17 cellular contexts compared by ENCODE assay signal in genomic region chr5:142819816-142820215, GRCh38. TPM values are rescaled to one million over a fixed set of nuclear protein-coding genes. Genes with fewer than 3 reads are reported as not detected.
A peak's percentile ranks its signal among the peaks of the same experiment; 100 is the strongest.
DNase-seq lines count a peak whose midpoint lies in the region; ATAC-seq and TF ChIP-seq lines count a peak whose summit lies in the region.
"Had no signal": no experiment of that assay in that cellular context is flagged by ENCODE, and none has a peak within 500 bp of the region (broad histone marks: within the 10 kb centered on the region; RNA-seq: fewer than 3 reads in every experiment).

No MANE protein-coding gene starts in this region.

- no peak overlapping the region for H3K4me3 ChIP-seq in fibroblast of the aortic adventitia (ENCODE audit: low read depth, low read length)
- H3K4me3 ChIP-seq in transverse colon = no peak overlapping the region
- H3K4me3 ChIP-seq in upper lobe of right lung = no peak overlapping the region

- H3K9me3 ChIP-seq in T-helper 17 cell (ENCODE audit: control insufficient read depth, low read length, poor library complexity, severe bottlenecking) (no peaks in the 10 kb centered on the region), transverse colon (no peaks in the 10 kb centered on the region), upper lobe of right lung (no peaks in the 10 kb centered on the region)

- H3K4me1 ChIP-seq in transverse colon = peaks cover 46 to 88% (median 79%) of the 10 kb centered on the region in 4 donors
- peaks cover 41% of the 10 kb centered on the region for H3K4me1 ChIP-seq in upper lobe of right lung
- H3K4me1 ChIP-seq: parathyroid adenoma had no signal

- POLR2A ChIA-PET in activated CD4-positive, alpha-beta T cell treated with anti-CD3 and anti-CD28 coated beads for 36 hours (lab: Charles Lee) = no interaction called here
- POLR2A ChIA-PET in activated CD4-positive, alpha-beta T cell treated with anti-CD3 and anti-CD28 coated beads, Interleukin-2, amount 10 ng/mL, durations not matched to agents 7 days and 5 days (lab: Charles Lee) = no interaction called here

- TF ChIP-seq POLR2A in transverse colon (IDR thresholded peaks at IDR 0.05) (no peak), GM18505 (IDR thresholded peaks at IDR 0.05; ENCODE audit: borderline replicate concordance, extremely low read depth, insufficient read depth, insufficient read length) (no peak)

- CTCF ChIA-PET in activated CD4-positive, alpha-beta T cell treated with anti-CD3 and anti-CD28 coated beads for 36 hours (lab: Charles Lee) = no interaction called here
- CTCF ChIA-PET in activated CD4-positive, alpha-beta T cell treated with anti-CD3 and anti-CD28 coated beads, Interleukin-2, amount 10 ng/mL, durations not matched to agents 7 days and 5 days (lab: Charles Lee) = no interaction called here

- peaks cover 69% of the 10 kb centered on the region for H3K4me1 Mint-ChIP-seq in activated CD4-positive, alpha-beta T cell treated with anti-CD3 and anti-CD28 coated beads for 36 hours
- peaks cover 31% of the 10 kb centered on the region for H3K4me1 Mint-ChIP-seq in activated CD4-positive, alpha-beta T cell treated with anti-CD3 and anti-CD28 coated beads, Interleukin-2, amount 10 ng/mL, durations not matched to agents 7 days and 5 days
- peaks cover 33% of the 10 kb centered on the region for H3K4me1 Mint-ChIP-seq in T-helper 17 cell

- H3K9me3 Mint-ChIP-seq in activated CD4-positive, alpha-beta T cell treated with anti-CD3 and anti-CD28 coated beads for 36 hours (ENCODE audit: low read depth) = peaks cover 1% of the 10 kb centered on the region
- no peaks in the 10 kb centered on the region for H3K9me3 Mint-ChIP-seq in activated CD4-positive, alpha-beta T cell treated with anti-CD3 and anti-CD28 coated beads, Interleukin-2, amount 10 ng/mL, durations not matched to agents 7 days and 5 days
- H3K9me3 Mint-ChIP-seq: activated CD4-positive, alpha-beta memory T cell treated with anti-CD3 and anti-CD28 coated beads for 36 hours; stimulated activated naive B cell treated with anti-CD40 and anti-IgM and Interleukin-4, amounts not matched to agents 10 μg/mL and 1 μg/mL and 100 μg/mL, for 72 hours had no signal

- no peaks in the 10 kb centered on the region for H3K36me3 ChIP-seq in transverse colon
- no peaks in the 10 kb centered on the region for H3K36me3 ChIP-seq in upper lobe of right lung

- TF ChIP-seq CTCF in fibroblast of the aortic adventitia (IDR thresholded peaks at IDR 0.05; ENCODE audit: insufficient read depth, low read length) (no peak), transverse colon (IDR thresholded peaks at IDR 0.05) (no peak), upper lobe of right lung (IDR thresholded peaks at IDR 0.05) (no peak)

- H3K27me3 ChIP-seq in transverse colon (no peaks in the 10 kb centered on the region), upper lobe of right lung (no peaks in the 10 kb centered on the region)

- H3K27ac Mint-ChIP-seq in activated CD4-positive, alpha-beta T cell treated with anti-CD3 and anti-CD28 coated beads for 36 hours = peak overlapping the region; percentile 27
- H3K27ac Mint-ChIP-seq in activated CD4-positive, alpha-beta T cell treated with anti-CD3 and anti-CD28 coated beads, Interleukin-2, amount 10 ng/mL, durations not matched to agents 7 days and 5 days = no peak overlapping the region
- no peak overlapping the region for H3K27ac Mint-ChIP-seq in T-helper 17 cell
- H3K27ac Mint-ChIP-seq: activated CD4-positive, alpha-beta memory T cell treated with anti-CD3 and anti-CD28 coated beads for 36 hours; stimulated activated naive B cell treated with anti-CD40 and anti-IgM and Interleukin-4, amounts not matched to agents 10 μg/mL and 1 μg/mL and 100 μg/mL, for 72 hours had no signal

- no peak overlapping the region for H3K4me3 Mint-ChIP-seq in activated CD4-positive, alpha-beta T cell treated with anti-CD3 and anti-CD28 coated beads for 36 hours
- no peak overlapping the region for H3K4me3 Mint-ChIP-seq in activated CD4-positive, alpha-beta T cell treated with anti-CD3 and anti-CD28 coated beads, Interleukin-2, amount 10 ng/mL, durations not matched to agents 7 days and 5 days
- H3K4me3 Mint-ChIP-seq in T-helper 17 cell = peak overlapping the region; percentile 22
- H3K4me3 Mint-ChIP-seq: activated CD4-positive, alpha-beta memory T cell treated with anti-CD3 and anti-CD28 coated beads for 36 hours; stimulated activated naive B cell treated with anti-CD40 and anti-IgM and Interleukin-4, amounts not matched to agents 10 μg/mL and 1 μg/mL and 100 μg/mL, for 72 hours had no signal

- DNase-seq in activated CD4-positive, alpha-beta T cell treated with anti-CD3 and anti-CD28 coated beads for 36 hours = no peak
- DNase-seq in activated CD4-positive, alpha-beta T cell treated with anti-CD3 and anti-CD28 coated beads, Interleukin-2, amount 10 ng/mL, durations not matched to agents 7 days and 5 days = no peak
- DNase-seq in T-helper 17 cell (no peak), fibroblast of the aortic adventitia (ENCODE audit: low read depth) (peak; percentile 31), transverse colon (no peak), upper lobe of right lung (no peak)
- DNase-seq: activated CD4-positive, alpha-beta memory T cell treated with anti-CD3 and anti-CD28 coated beads for 36 hours; activated T-cell treated with anti-CD3 and anti-CD28 coated beads, Interleukin-2, amount 50 U/mL, for 48 hours; CD8-positive, alpha-beta memory T cell; GF-D8; KBM-7; NCI-H226; stimulated activated naive B cell treated with anti-CD40 and anti-IgM and Interleukin-4, amounts not matched to agents 10 μg/mL and 1 μg/mL and 100 μg/mL, for 72 hours had no signal

- H3K27me3 Mint-ChIP-seq in activated CD4-positive, alpha-beta T cell treated with anti-CD3 and anti-CD28 coated beads for 36 hours = no peaks in the 10 kb centered on the region
- H3K27me3 Mint-ChIP-seq in activated CD4-positive, alpha-beta T cell treated with anti-CD3 and anti-CD28 coated beads, Interleukin-2, amount 10 ng/mL, durations not matched to agents 7 days and 5 days = no peaks in the 10 kb centered on the region
- no peaks in the 10 kb centered on the region for H3K27me3 Mint-ChIP-seq in T-helper 17 cell
- H3K27me3 Mint-ChIP-seq: activated CD4-positive, alpha-beta memory T cell treated with anti-CD3 and anti-CD28 coated beads for 36 hours; stimulated activated naive B cell treated with anti-CD40 and anti-IgM and Interleukin-4, amounts not matched to agents 10 μg/mL and 1 μg/mL and 100 μg/mL, for 72 hours had no signal

- TF ChIP-seq EP300 in transverse colon (IDR thresholded peaks at IDR 0.05; ENCODE audit: low read depth) = no peak

- in situ Hi-C loops in transverse colon (cut with MboI; ENCODE audit: low pct_ligation_motif_present in 1 of 4, low pct_unique_long_range_greater_than_20kb in 1 of 4, low sequenced_read_pairs in 3 of 4) = no loop called here

- peaks cover 6% of the 10 kb centered on the region for H3K36me3 Mint-ChIP-seq in activated CD4-positive, alpha-beta T cell treated with anti-CD3 and anti-CD28 coated beads for 36 hours (ENCODE audit: low read depth)
- peaks cover 9% of the 10 kb centered on the region for H3K36me3 Mint-ChIP-seq in activated CD4-positive, alpha-beta T cell treated with anti-CD3 and anti-CD28 coated beads, Interleukin-2, amount 10 ng/mL, durations not matched to agents 7 days and 5 days (ENCODE audit: low read depth)
- H3K36me3 Mint-ChIP-seq in T-helper 17 cell (ENCODE audit: low read depth) = peaks cover 8% of the 10 kb centered on the region
- H3K36me3 Mint-ChIP-seq: activated CD4-positive, alpha-beta memory T cell treated with anti-CD3 and anti-CD28 coated beads for 36 hours; stimulated activated naive B cell treated with anti-CD40 and anti-IgM and Interleukin-4, amounts not matched to agents 10 μg/mL and 1 μg/mL and 100 μg/mL, for 72 hours had no signal

- intact Hi-C loops in activated CD4-positive, alpha-beta T cell treated with anti-CD3 and anti-CD28 coated beads for 36 hours (cut with DNase I, micrococcal nuclease) = loop anchor here in 1 of 2 experiments (10.0 kb wide), 3 partner anchors 785 to 1215 kb away; partner anchors contain the start of gene GNPDA1
- intact Hi-C loops in transverse colon (cut with DNase I; ENCODE audit: low total_unique reads) (no loop called here), upper lobe of right lung (cut with DNase I) (no loop called here)

- ATAC-seq in activated CD4-positive, alpha-beta T cell treated with anti-CD3 and anti-CD28 coated beads for 36 hours = no peak
- ATAC-seq in T-helper 17 cell (no peak), GM18519 (IDR thresholded peaks at IDR 0.05; ENCODE audit: low FRiP score, unreplicated experiment) (no peak), upper lobe of right lung (no peak), GM18505 (IDR thresholded peaks at IDR 0.05; ENCODE audit: unreplicated experiment) (no peak)
- ATAC-seq: stimulated activated naive B cell treated with anti-CD40 and anti-IgM and Interleukin-4, amounts not matched to agents 10 μg/mL and 1 μg/mL and 100 μg/mL, for 72 hours had no signal

- H3K27ac ChIP-seq in transverse colon (peak overlapping the region; percentile 80 to 86 (median 84)), upper lobe of right lung (no peak overlapping the region)
- H3K27ac ChIP-seq: epithelial cell of prostate, parathyroid adenoma had no signal

- WGBS in transverse colon (ENCODE audit: low coverage in 1 of 2), 2 donors = 31 to 40% methylated on average over 1 to 4 of the region's 4 CpGs

RNA-seq across cellular contexts. Expression of gene ARHGAP26, which starts 49.6 kb away (rescaled TPM):
- 10 to 100 TPM; 12.8 to 15.4 TPM for total RNA-seq in activated CD4-positive, alpha-beta T cell treated with anti-CD3 and anti-CD28 coated beads for 36 hours
- 10 to 100 TPM; 21.0 to 21.5 TPM for total RNA-seq in activated CD4-positive, alpha-beta T cell treated with anti-CD3 and anti-CD28 coated beads, Interleukin-2, amount 10 ng/mL, durations not matched to agents 7 days and 5 days
- 10 to 100 TPM; 21.3 to 22.7 TPM for total RNA-seq in T-helper 17 cell
- total RNA-seq in fibroblast of the aortic adventitia (ENCODE audit: low replicate concordance) = 9.0 and 15.2 TPM in 2 replicates
- total RNA-seq in transverse colon = 10 to 100 TPM; 61.0 to 76.7 (median 61.2) TPM
- 35.4 TPM for total RNA-seq in upper lobe of right lung
